ENCODE assay signal across 9 cellular contexts in the genomic region with DNA sequence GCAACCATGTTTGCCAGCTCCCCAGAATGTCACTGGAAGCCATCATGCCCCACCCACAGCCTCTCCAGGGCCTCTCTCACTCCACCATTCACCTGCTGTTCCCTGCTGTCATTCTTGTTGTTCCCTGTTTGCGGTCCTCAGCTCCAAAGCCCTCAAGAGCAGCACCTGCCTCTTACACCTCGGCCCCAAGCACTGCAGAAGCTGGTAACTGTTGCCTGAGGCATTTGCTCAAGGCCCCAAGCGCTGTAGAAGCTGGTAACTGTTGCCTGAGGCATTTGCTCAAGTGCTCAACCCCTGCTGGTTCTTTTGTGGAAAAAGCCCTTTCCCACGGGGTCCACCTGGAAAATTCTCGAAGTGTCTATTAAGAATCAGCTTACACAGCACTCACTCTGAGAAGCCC.
A peak's percentile ranks its signal among the peaks of the same experiment; 100 is the strongest.
DNase-seq lines count a peak whose midpoint lies in the region; ATAC-seq and TF ChIP-seq lines count a peak whose summit lies in the region.
"Had no signal": no experiment of that assay in that cellular context is flagged by ENCODE, and none has a peak within 500 bp of the region (broad histone marks: within the 10 kb centered on the region; RNA-seq: fewer than 3 reads in every experiment).

No MANE protein-coding gene starts in this region.

- peak overlapping the region; percentile 74 for H3K27ac Mint-ChIP-seq in endodermal cell
- H3K27ac Mint-ChIP-seq in stimulated activated effector memory CD8-positive, alpha-beta T cell treated with anti-CD3 and anti-CD28 coated beads, Interleukin-12 subunit alpha, Interleukin-12 subunit beta, amount 100 ng/mL, for 72 hours = no peak overlapping the region

- no peak overlapping the region for H3K4me3 ChIP-seq in endodermal cell (ENCODE audit: low read length)
- no peak overlapping the region for H3K4me3 ChIP-seq in BE2C (ENCODE audit: low read depth, low read length)

- DNase-seq in NCI-H1417 (lab: John Stamatoyannopoulos, UW) = peak; percentile 92 to 99 (median 98)
- DNase-seq in NCI-H2196 (lab: John Stamatoyannopoulos, UW; ENCODE audit: unreplicated experiment) = peak; percentile 61
- DNase-seq in endodermal cell = no peak
- DNase-seq in BE2C = no peak
- no peak for DNase-seq in stimulated activated effector memory CD8-positive, alpha-beta T cell treated with anti-CD3 and anti-CD28 coated beads, Interleukin-12 subunit alpha, Interleukin-12 subunit beta, amount 100 ng/mL, for 72 hours (ENCODE audit: low spot score in 2 of 2)
- DNase-seq in AML-193 (lab: John Stamatoyannopoulos, UW) = no peak
- DNase-seq: amygdala; CD8-positive, alpha-beta memory T cell had no signal

- ATAC-seq in stimulated activated effector memory CD8-positive, alpha-beta T cell treated with anti-CD3 and anti-CD28 coated beads, Interleukin-12 subunit alpha, Interleukin-12 subunit beta, amount 100 ng/mL, for 72 hours = no peak

- H3K4me3 Mint-ChIP-seq in endodermal cell = no peak overlapping the region
- H3K4me3 Mint-ChIP-seq in stimulated activated effector memory CD8-positive, alpha-beta T cell treated with anti-CD3 and anti-CD28 coated beads, Interleukin-12 subunit alpha, Interleukin-12 subunit beta, amount 100 ng/mL, for 72 hours = no peak overlapping the region
- H3K4me3 Mint-ChIP-seq: CD8-positive, alpha-beta memory T cell had no signal

- no peaks in the 10 kb centered on the region for H3K9me3 Mint-ChIP-seq in endodermal cell
- no peaks in the 10 kb centered on the region for H3K9me3 Mint-ChIP-seq in stimulated activated effector memory CD8-positive, alpha-beta T cell treated with anti-CD3 and anti-CD28 coated beads, Interleukin-12 subunit alpha, Interleukin-12 subunit beta, amount 100 ng/mL, for 72 hours
- H3K9me3 Mint-ChIP-seq: CD8-positive, alpha-beta memory T cell had no signal

- no peaks in the 10 kb centered on the region for H3K36me3 ChIP-seq in endodermal cell (ENCODE audit: control insufficient read depth, insufficient read depth, low read length)
- H3K36me3 ChIP-seq in BE2C = no peaks in the 10 kb centered on the region

- no peaks in the 10 kb centered on the region for H3K27me3 ChIP-seq in endodermal cell (ENCODE audit: control insufficient read depth, insufficient read depth, low read length, poor library complexity, severe bottlenecking)
- no peaks in the 10 kb centered on the region for H3K27me3 ChIP-seq in BE2C

- peaks cover 10% of the 10 kb centered on the region for H3K4me1 Mint-ChIP-seq in endodermal cell
- H3K4me1 Mint-ChIP-seq in stimulated activated effector memory CD8-positive, alpha-beta T cell treated with anti-CD3 and anti-CD28 coated beads, Interleukin-12 subunit alpha, Interleukin-12 subunit beta, amount 100 ng/mL, for 72 hours = peaks cover 11% of the 10 kb centered on the region

- TF ChIP-seq CTCF in endodermal cell (conservative IDR thresholded peaks at IDR 0.05) (no peak), BE2C (IDR thresholded peaks at IDR 0.05; ENCODE audit: low read depth, low read length) (no peak)

- H3K4me1 ChIP-seq in endodermal cell (ENCODE audit: control insufficient read depth, insufficient read depth, low read length) (no peaks in the 10 kb centered on the region), BE2C (peaks cover 9% of the 10 kb centered on the region)

- H3K27ac ChIP-seq in endodermal cell (ENCODE audit: low read depth, low read length) = no peak overlapping the region
- peak overlapping the region; percentile 64 for H3K27ac ChIP-seq in temporal lobe (ENCODE audit: low read depth, low read length)

- no peak overlapping the region for H3K9ac ChIP-seq in endodermal cell (ENCODE audit: extremely low read depth, low read length, poor library complexity, severe bottlenecking)

- WGBS in endodermal cell (ENCODE audit: insufficient coverage in 1 of 2, insufficient read length in 1 of 2), 2 experiments = 87 to 88% methylated on average over 5 of the region's 5 CpGs

- H3K27me3 Mint-ChIP-seq in endodermal cell (ENCODE audit: insufficient read depth) = no peaks in the 10 kb centered on the region
- H3K27me3 Mint-ChIP-seq: CD8-positive, alpha-beta memory T cell had no signal

- H3K9me3 ChIP-seq in endodermal cell (ENCODE audit: control insufficient read depth, low read length) (no peaks in the 10 kb centered on the region), BE2C (no peaks in the 10 kb centered on the region)

- no peaks in the 10 kb centered on the region for H3K36me3 Mint-ChIP-seq in endodermal cell (ENCODE audit: low read depth)
- no peaks in the 10 kb centered on the region for H3K36me3 Mint-ChIP-seq in stimulated activated effector memory CD8-positive, alpha-beta T cell treated with anti-CD3 and anti-CD28 coated beads, Interleukin-12 subunit alpha, Interleukin-12 subunit beta, amount 100 ng/mL, for 72 hours

Comparison
In these comparisons a context has a peak if more than half of its experiments do, and no peak if none do; other contexts are left out.
1. DNase-seq: peak in NCI-H1417 (3 of 3) and NCI-H2196 (single experiment); none in endodermal cell (single experiment), BE2C (single experiment), stimulated activated effector memory CD8-positive, alpha-beta T cell treated with anti-CD3 and anti-CD28 coated beads, Interleukin-12 subunit alpha, Interleukin-12 subunit beta, amount 100 ng/mL, for 72 hours (0 of 2) and AML-193 (0 of 2).